Comparison of ENCODE assay signal across 8 cellular contexts in genomic region chr21:32610940-32611339, GRCh38. TPM values are rescaled to one million over a fixed set of nuclear protein-coding genes. Genes with fewer than 3 reads are reported as not detected.
DNase-seq lines count a peak whose midpoint lies in the region; ATAC-seq and TF ChIP-seq lines count a peak whose summit lies in the region.
"Not testable (repeated sequence)": the region's sequence is repeated elsewhere in the genome, so short reads cannot be mapped to it uniquely, and the experiment has no call there.

No MANE protein-coding gene starts in this region.

- not testable (repeated sequence) for H3K27ac Mint-ChIP-seq in HFFc6; activated T-cell treated with anti-CD3 and anti-CD28 coated beads, Interleukin-2, amount 50 U/mL, for 72 hours; stimulated activated effector memory CD8-positive, alpha-beta T cell treated with anti-CD3 and anti-CD28 coated beads, Interleukin-12 subunit alpha, Interleukin-12 subunit beta, amount 100 ng/mL, for 72 hours
- H3K27ac Mint-ChIP-seq in chondrocyte (ENCODE audit: unreplicated experiment), result peak overlapping the region; percentile 17
- peak overlapping the region; percentile 55 for H3K27ac Mint-ChIP-seq in glutamatergic neuron (ENCODE audit: unreplicated experiment)
- peak overlapping the region in 2 of 10 donors; percentile 25 to 43 for H3K27ac Mint-ChIP-seq in naive thymus-derived CD8-positive, alpha-beta T cell

- CTCF ChIA-PET in RWPE1 (lab: Yijun Ruan, JAX), result interaction anchor here (0.6 to 2.1 kb wide), 2 partner anchors 10 to 31 kb away, joined by 3 to 14 read pairs; no protein-coding TSS in a partner anchor

- not testable (repeated sequence) for H3K4me1 ChIP-seq in BE2C

- POLR2A ChIA-PET in RWPE1 (lab: Yijun Ruan, JAX; ENCODE audit: low non-redundant PET), result not testable (repeated sequence)
- POLR2A ChIA-PET in naive thymus-derived CD8-positive, alpha-beta T cell (lab: Charles Lee), result interaction anchor here (2.0 to 2.4 kb wide), 3 partner anchors 10 to 199 kb away, joined by 8 to 18 read pairs (median 8); partner anchors contain the start of gene EVA1C

- H3K4me3 Mint-ChIP-seq in HFFc6 (peak overlapping the region; percentile 99), chondrocyte (ENCODE audit: unreplicated experiment) (peak overlapping the region; percentile 36), glutamatergic neuron (ENCODE audit: unreplicated experiment) (peak overlapping the region; percentile 72)
- H3K4me3 Mint-ChIP-seq in activated T-cell treated with anti-CD3 and anti-CD28 coated beads, Interleukin-2, amount 50 U/mL, for 72 hours, result peak overlapping the region; percentile 53 to 58
- peak overlapping the region in 8 of 10 donors; percentile 19 to 98 (median 52) for H3K4me3 Mint-ChIP-seq in naive thymus-derived CD8-positive, alpha-beta T cell
- peak overlapping the region; percentile 96 for H3K4me3 Mint-ChIP-seq in stimulated activated effector memory CD8-positive, alpha-beta T cell treated with anti-CD3 and anti-CD28 coated beads, Interleukin-12 subunit alpha, Interleukin-12 subunit beta, amount 100 ng/mL, for 72 hours

- not testable (repeated sequence) for H3K4me1 Mint-ChIP-seq in HFFc6 (ENCODE audit: low read depth); glutamatergic neuron (ENCODE audit: low read depth, unreplicated experiment)
- H3K4me1 Mint-ChIP-seq in activated T-cell treated with anti-CD3 and anti-CD28 coated beads, Interleukin-2, amount 50 U/mL, for 72 hours (ENCODE audit: low read depth), result peaks cover 13% of the 10 kb centered on the region
- H3K4me1 Mint-ChIP-seq in chondrocyte (ENCODE audit: low read depth), result peaks cover 11% of the 10 kb centered on the region
- peaks cover 11 to 31% (median 20%) of the 10 kb centered on the region in 4 donors for H3K4me1 Mint-ChIP-seq in naive thymus-derived CD8-positive, alpha-beta T cell
- peaks cover 16% of the 10 kb centered on the region for H3K4me1 Mint-ChIP-seq in stimulated activated effector memory CD8-positive, alpha-beta T cell treated with anti-CD3 and anti-CD28 coated beads, Interleukin-12 subunit alpha, Interleukin-12 subunit beta, amount 100 ng/mL, for 72 hours

- not testable (repeated sequence) for DNase-seq in BE2C; HFFc6; RWPE1 (ENCODE audit: low spot score); activated T-cell treated with anti-CD3 and anti-CD28 coated beads, Interleukin-2, amount 50 U/mL, for 72 hours; chondrocyte (ENCODE audit: low spot score); glutamatergic neuron; naive thymus-derived CD8-positive, alpha-beta T cell; stimulated activated effector memory CD8-positive, alpha-beta T cell treated with anti-CD3 and anti-CD28 coated beads, Interleukin-12 subunit alpha, Interleukin-12 subunit beta, amount 100 ng/mL, for 72 hours (ENCODE audit: low spot score in 2 of 2)

- H3K27ac ChIP-seq in RWPE1, result peak overlapping the region; percentile 98

- not testable (repeated sequence) for H3K9me3 ChIP-seq in BE2C

- H3K9me3 Mint-ChIP-seq in HFFc6; activated T-cell treated with anti-CD3 and anti-CD28 coated beads, Interleukin-2, amount 50 U/mL, for 72 hours; chondrocyte (ENCODE audit: low read depth); glutamatergic neuron (ENCODE audit: unreplicated experiment); naive thymus-derived CD8-positive, alpha-beta T cell; stimulated activated effector memory CD8-positive, alpha-beta T cell treated with anti-CD3 and anti-CD28 coated beads, Interleukin-12 subunit alpha, Interleukin-12 subunit beta, amount 100 ng/mL, for 72 hours: not testable (repeated sequence)

- not testable (repeated sequence) for H3K36me3 Mint-ChIP-seq in HFFc6 (ENCODE audit: low read depth); activated T-cell treated with anti-CD3 and anti-CD28 coated beads, Interleukin-2, amount 50 U/mL, for 72 hours (ENCODE audit: insufficient read depth in 2 of 2); glutamatergic neuron (ENCODE audit: unreplicated experiment)
- H3K36me3 Mint-ChIP-seq in chondrocyte (ENCODE audit: low read depth), result peaks cover 12% of the 10 kb centered on the region
- peaks cover 3 to 36% (median 6%) of the 10 kb centered on the region in 3 donors for H3K36me3 Mint-ChIP-seq in naive thymus-derived CD8-positive, alpha-beta T cell
- H3K36me3 Mint-ChIP-seq in stimulated activated effector memory CD8-positive, alpha-beta T cell treated with anti-CD3 and anti-CD28 coated beads, Interleukin-12 subunit alpha, Interleukin-12 subunit beta, amount 100 ng/mL, for 72 hours, result peaks cover 54% of the 10 kb centered on the region

- H3K4me3 ChIP-seq in BE2C (ENCODE audit: low read depth, low read length), result peak overlapping the region; percentile 97

- ATAC-seq in activated T-cell treated with anti-CD3 and anti-CD28 coated beads, Interleukin-2, amount 50 U/mL, for 72 hours (replicated peaks in 1 of 2); naive thymus-derived CD8-positive, alpha-beta T cell; stimulated activated effector memory CD8-positive, alpha-beta T cell treated with anti-CD3 and anti-CD28 coated beads, Interleukin-12 subunit alpha, Interleukin-12 subunit beta, amount 100 ng/mL, for 72 hours: not testable (repeated sequence)

- not testable (repeated sequence) for TF ChIP-seq CTCF in BE2C (IDR thresholded peaks at IDR 0.05; ENCODE audit: low read depth, low read length); HFFc6 (IDR thresholded peaks at IDR 0.05); RWPE1 (conservative IDR thresholded peaks at IDR 0.05; ENCODE audit: low read depth); chondrocyte (IDR thresholded peaks at IDR 0.05); glutamatergic neuron (IDR thresholded peaks at IDR 0.05; ENCODE audit: partially characterized antibody, unreplicated experiment)

- peaks cover 18% of the 10 kb centered on the region for H3K36me3 ChIP-seq in BE2C

- not testable (repeated sequence) for H3K27me3 ChIP-seq in BE2C

- not testable (repeated sequence) for H3K27me3 Mint-ChIP-seq in HFFc6 (ENCODE audit: insufficient read depth); activated T-cell treated with anti-CD3 and anti-CD28 coated beads, Interleukin-2, amount 50 U/mL, for 72 hours (ENCODE audit: low read depth); chondrocyte (ENCODE audit: low read depth); glutamatergic neuron (ENCODE audit: unreplicated experiment); naive thymus-derived CD8-positive, alpha-beta T cell

RNA-seq across cellular contexts. Expression of gene CFAP298, which starts 1.2 kb away (rescaled TPM):
- polyA plus RNA-seq in BE2C (2012; ENCODE audit: insufficient read depth, insufficient read length, low read depth), result 80.3 TPM
- total RNA-seq in HFFc6 (2021; fragmentation: NEBNext Ultra II Directional; extraction: Animal tissue kit (Norgen Biotek cat#: 25700)), result 10 to 100 TPM; 27.5 to 45.5 (median 33.1) TPM
- total RNA-seq in activated T-cell treated with anti-CD3 and anti-CD28 coated beads, Interleukin-2, amount 50 U/mL, for 72 hours, result 10 to 100 TPM; 21.1 to 22.4 TPM
- total RNA-seq in chondrocyte, result 23.4 to 28.0 TPM (median 25.3 TPM) in 3 replicates
- total RNA-seq in glutamatergic neuron (ENCODE audit: unreplicated experiment), result 124 TPM
- 10 to 100 TPM; 35.0 to 36.6 TPM for total RNA-seq in naive thymus-derived CD8-positive, alpha-beta T cell
- 10 to 100 TPM; 59.4 to 64.2 (median 62.3) TPM for polyA plus RNA-seq in naive thymus-derived CD8-positive, alpha-beta T cell

RNA-seq across cellular contexts. Expression of gene TCP10L, which starts 25.6 kb away (rescaled TPM):
- polyA plus RNA-seq in BE2C (2012; ENCODE audit: insufficient read depth, insufficient read length, low read depth), result not detected
- total RNA-seq in HFFc6 (2021; fragmentation: NEBNext Ultra II Directional; extraction: Animal tissue kit (Norgen Biotek cat#: 25700)), result under 1 TPM in 1 of 6 experiments, not detected in 5; 0.14 TPM
- total RNA-seq in activated T-cell treated with anti-CD3 and anti-CD28 coated beads, Interleukin-2, amount 50 U/mL, for 72 hours, result under 1 TPM; 0.43 to 0.56 TPM
- total RNA-seq in chondrocyte (0.31 to 0.70 TPM (median 0.40 TPM) in 3 replicates), glutamatergic neuron (ENCODE audit: unreplicated experiment) (31.0 TPM)
- total RNA-seq in naive thymus-derived CD8-positive, alpha-beta T cell, result under 1 TPM; 0.42 to 0.91 TPM
- under 1 TPM in 2 of 3 donors, not detected in 1; 0.33 to 0.35 TPM for polyA plus RNA-seq in naive thymus-derived CD8-positive, alpha-beta T cell

Comparison
In these comparisons a context has a peak if more than half of its experiments do, and no peak if none do; other contexts are left out.
1. H3K4me3 Mint-ChIP-seq: peak in every context shown above with its lines; median percentile 99 in HFFc6; 96 in stimulated activated effector memory CD8-positive, alpha-beta T cell treated with anti-CD3 and anti-CD28 coated beads, Interleukin-12 subunit alpha, Interleukin-12 subunit beta, amount 100 ng/mL, for 72 hours; 72 in glutamatergic neuron; 56 in activated T-cell treated with anti-CD3 and anti-CD28 coated beads, Interleukin-2, amount 50 U/mL, for 72 hours; 52 in naive thymus-derived CD8-positive, alpha-beta T cell; 36 in chondrocyte.
2. RNA of gene TCP10L, which starts 25.6 kb away (total RNA-seq): 31.0 TPM in glutamatergic neuron (single experiment); 0.42 to 0.91 TPM in naive thymus-derived CD8-positive, alpha-beta T cell, 0.43 to 0.56 TPM in activated T-cell treated with anti-CD3 and anti-CD28 coated beads, Interleukin-2, amount 50 U/mL, for 72 hours, 0.31 to 0.70 TPM in chondrocyte and 0.14 TPM in HFFc6; every median in the first group is over 10 times any median in the second.